In the genomic region with DNA sequence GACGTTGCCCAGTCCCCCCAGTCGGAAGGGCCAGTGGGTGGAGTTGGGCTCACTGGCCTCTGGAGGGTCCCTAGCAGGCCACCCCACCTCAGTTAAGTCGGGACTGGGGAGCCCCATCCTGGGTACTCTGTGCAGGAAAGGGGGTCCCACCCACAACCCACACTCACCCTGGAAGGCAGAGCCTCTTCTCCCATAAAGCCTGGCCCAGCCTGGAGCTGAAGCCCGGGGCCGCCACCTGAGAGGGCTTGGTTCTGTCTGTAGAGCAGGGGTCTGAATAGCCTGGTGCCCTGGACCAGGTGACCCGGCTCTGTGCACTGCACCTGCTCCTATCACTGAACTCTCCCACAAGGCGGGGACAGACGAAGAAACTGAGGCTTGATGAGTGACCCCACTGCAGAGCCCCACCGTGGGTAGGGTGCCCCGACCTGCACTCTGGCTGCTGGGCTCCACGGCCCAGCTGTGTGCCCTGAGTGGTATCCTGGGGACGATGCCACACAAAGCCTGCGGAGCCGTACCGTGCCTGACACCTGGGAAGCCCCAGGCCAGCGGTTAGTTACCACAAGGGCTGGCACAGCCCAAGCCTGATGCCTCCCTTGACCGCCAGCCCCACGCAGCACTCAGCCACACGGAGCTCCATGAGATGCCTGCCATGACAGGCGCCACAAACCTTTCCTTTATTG, we compare ENCODE assay signal across 1 cellular context.
A peak's percentile ranks its signal among the peaks of the same experiment; 100 is the strongest.
TF ChIP-seq lines count a peak whose summit lies in the region.

No MANE protein-coding gene starts in this region.

TF ChIP-seq in GM12878, 131 proteins besides CTCF, POLR2A, EP300 and RAD21:
- TF ChIP-seq SP1 (IDR thresholded peaks at IDR 0.05; ENCODE audit: low read depth, low read length) = no peak
- TF ChIP-seq MTA2 (IDR thresholded peaks at IDR 0.05; ENCODE audit: low read depth) = no peak
- no peak for TF ChIP-seq YY1 (IDR thresholded peaks at IDR 0.05; ENCODE audit: low read depth, low read length)
- peak; percentile 19; the same call in 1 of the 2 replicates for TF ChIP-seq POLR2AphosphoS5 (IDR thresholded peaks at IDR 0.05; ENCODE audit: low read length)
- TF ChIP-seq ATF7 (IDR thresholded peaks at IDR 0.05; ENCODE audit: low read depth) = no peak
